ENCODE assay signal across 1 cellular context in genomic region chr18:43420950-43421349, GRCh38.
TF ChIP-seq lines count a peak whose summit lies in the region.

No MANE protein-coding gene starts in this region.

TF ChIP-seq in SK-N-SH, 30 proteins besides CTCF, POLR2A, EP300 and RAD21 (continued from another document):
- no peak for TF ChIP-seq USF2 (IDR thresholded peaks at IDR 0.05; ENCODE audit: borderline replicate concordance, low read depth, low read length)
- no peak for TF ChIP-seq FOSL2 (IDR thresholded peaks at IDR 0.05; ENCODE audit: borderline replicate concordance, low read depth)
- TF ChIP-seq EZH2phosphoT487 (IDR thresholded peaks at IDR 0.05; ENCODE audit: borderline replicate concordance, low read depth), result no peak
